Comparison of ENCODE assay signal across 1 cellular context in the genomic region with DNA sequence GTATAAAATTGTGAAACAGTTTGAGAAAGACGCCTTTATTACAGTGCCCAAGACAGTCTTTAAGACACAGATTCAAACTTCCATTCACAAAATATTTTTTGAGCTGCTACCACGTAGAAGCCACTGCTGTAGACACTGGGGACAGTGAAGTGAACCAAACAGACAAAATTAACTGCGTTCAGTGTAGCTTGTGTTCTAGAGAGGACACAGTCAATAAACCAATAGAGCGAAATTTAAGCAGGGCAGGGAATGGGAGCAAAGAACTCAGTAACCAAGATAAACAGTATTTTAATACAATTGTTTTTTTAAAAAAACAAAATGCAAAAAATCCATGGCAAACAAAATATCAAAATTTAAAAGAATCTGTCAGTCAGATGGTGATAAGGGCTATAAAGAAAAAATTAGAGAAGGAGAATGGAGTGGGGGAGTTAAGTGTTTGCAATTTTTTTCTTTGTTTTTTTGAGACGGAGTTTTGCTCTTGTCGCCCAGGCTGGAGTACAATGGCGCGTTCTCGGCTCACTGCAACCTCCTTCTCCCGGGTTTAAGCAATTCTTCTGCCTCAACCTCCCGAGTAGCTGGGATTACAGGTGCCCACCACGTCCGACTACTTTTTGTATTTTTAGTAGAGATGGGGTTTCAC.
TF ChIP-seq lines count a peak whose summit lies in the region.

No MANE protein-coding gene starts in this region.

TF ChIP-seq in endothelial cell of umbilical vein, 7 proteins besides CTCF, POLR2A, EP300 and RAD21:
- TF ChIP-seq, protein P1, sequence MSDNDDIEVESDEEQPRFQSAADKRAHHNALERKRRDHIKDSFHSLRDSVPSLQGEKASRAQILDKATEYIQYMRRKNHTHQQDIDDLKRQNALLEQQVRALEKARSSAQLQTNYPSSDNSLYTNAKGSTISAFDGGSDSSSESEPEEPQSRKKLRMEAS (IDR thresholded peaks at IDR 0.05; ENCODE audit: insufficient read depth, insufficient read length): no peak
- no peak for TF ChIP-seq FOS (IDR thresholded peaks at IDR 0.05; ENCODE audit: borderline replicate concordance, insufficient read depth, low read length)
- no peak for TF ChIP-seq MYC (IDR thresholded peaks at IDR 0.05; ENCODE audit: low read depth, low read length)
- no peak for TF ChIP-seq JUN (IDR thresholded peaks at IDR 0.05; ENCODE audit: borderline replicate concordance, insufficient read depth, insufficient read length, low read depth)
- no peak for TF ChIP-seq GATA2 (IDR thresholded peaks at IDR 0.05; ENCODE audit: insufficient read depth, insufficient read length, low read depth, low read length)
- no peak for TF ChIP-seq POLR2AphosphoS5 (IDR thresholded peaks at IDR 0.05; ENCODE audit: insufficient read depth, low read depth, low read length)
- no peak for TF ChIP-seq EZH2 (IDR thresholded peaks at IDR 0.05; ENCODE audit: borderline replicate concordance, low read depth, low read length, severe bottlenecking)
